25 cellular contexts compared by ENCODE assay signal in the genomic region with DNA sequence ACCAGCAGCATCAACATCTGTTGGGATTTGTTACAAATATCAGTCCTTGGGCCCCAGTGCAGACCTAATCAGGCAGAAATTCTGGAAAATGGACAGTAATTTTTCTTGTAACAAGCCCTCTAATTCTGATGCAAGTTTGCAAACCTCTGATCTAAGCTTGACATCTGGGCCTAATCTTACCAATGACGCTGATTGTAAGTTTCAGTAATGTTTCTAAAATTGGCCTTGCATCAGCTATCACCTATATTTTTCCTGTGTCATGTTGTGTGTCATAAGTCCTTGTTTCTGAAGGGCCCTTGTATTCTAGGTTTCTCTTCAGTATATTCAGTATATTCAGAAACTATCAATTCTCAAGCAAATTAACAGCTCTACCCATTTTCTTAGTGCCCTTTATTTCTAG. TPM values are rescaled to one million over a fixed set of nuclear protein-coding genes. Genes with fewer than 3 reads are reported as not detected.
DNase-seq lines count a peak whose midpoint lies in the region; ATAC-seq, FAIRE-seq and TF ChIP-seq lines count a peak whose summit lies in the region.
"Had no signal": no experiment of that assay in that cellular context is flagged by ENCODE, and none has a peak within 500 bp of the region (broad histone marks: within the 10 kb centered on the region; RNA-seq: fewer than 3 reads in every experiment).

No MANE protein-coding gene starts in this region.

- no peak for TF ChIP-seq POLR2A in GM12892 (IDR thresholded peaks at IDR 0.05; ENCODE audit: low read depth, low read length)
- no peak for TF ChIP-seq POLR2A in thyroid gland (IDR thresholded peaks at IDR 0.05)

- no peaks in the 10 kb centered on the region for H3K79me2 ChIP-seq in KMS-11 (ENCODE audit: insufficient read depth, low read depth)

- peak overlapping the region; percentile 50; the same call in 1 of the 2 replicates for H3K9ac ChIP-seq in KMS-11

- DNase-seq in GM12892 (ENCODE audit: insufficient read length) (no peak), thyroid gland (no peak), RKO (ENCODE audit: low spot score) (no peak), caudate nucleus (lab: John Stamatoyannopoulos, UW) (no peak)
- DNase-seq: activated naive CD4-positive, alpha-beta T cell treated with anti-CD3 and anti-CD28 coated beads, Interleukin-2, amount 50 U/mL, for 16 hours; activated T-cell treated with anti-CD3 and anti-CD28 coated beads, Interleukin-2, amount 50 U/mL, for 48 hours; DMS 273 treated with DMSO at 0.1 percent for 48 hours; natural killer cell; NCI-H1694; NCI-H345; posterior cingulate gyrus; stimulated activated CD4-positive, alpha-beta T cell treated with anti-CD3 and anti-CD28 coated beads, Interleukin-2, amount 100 ng/mL, for 48 hours; T-helper 1 cell; upper lobe of right lung had no signal

- TF ChIP-seq CTCF in KMS-11 (conservative IDR thresholded peaks at IDR 0.05; ENCODE audit: low read depth, low read length) = no peak
- no peak for TF ChIP-seq CTCF in thyroid gland (IDR thresholded peaks at IDR 0.05)

- peak; percentile 95 for FAIRE-seq in GM12892 (lab: Jason Lieb, UNC)
- FAIRE-seq: colon, endometrium, G401.6, GM19239 had no signal

- WGBS in thyroid gland, 2 donors = 89 to 96% methylated on average over 1 of the region's 1 CpG

- H3K4me3 ChIP-seq in KMS-11 (IDR thresholded peaks at IDR 0.05; ENCODE audit: insufficient read depth, low read depth, low read length) (no peak overlapping the region), thyroid gland (replicated peaks in 1 of 3) (no peak overlapping the region)
- H3K4me3 ChIP-seq: upper lobe of right lung had no signal

- H3K9me3 ChIP-seq in thyroid gland = no peaks in the 10 kb centered on the region
- H3K9me3 ChIP-seq: upper lobe of right lung had no signal

- no peak overlapping the region for H2AFZ ChIP-seq in KMS-11 (ENCODE audit: low read depth)

- H4K20me1 ChIP-seq in KMS-11 (ENCODE audit: insufficient read depth) = no peaks in the 10 kb centered on the region

- ATAC-seq in GM19455 (IDR thresholded peaks at IDR 0.05; ENCODE audit: unreplicated experiment) (peak; percentile 93), HG02884 (IDR thresholded peaks at IDR 0.05; ENCODE audit: unreplicated experiment) (peak; percentile 66), GM21825 (IDR thresholded peaks at IDR 0.05; ENCODE audit: unreplicated experiment) (no peak)
- ATAC-seq: upper lobe of right lung had no signal

- H3K36me3 ChIP-seq in KMS-11 (ENCODE audit: insufficient read depth) (no peaks in the 10 kb centered on the region), thyroid gland (no peaks in the 10 kb centered on the region)
- H3K36me3 ChIP-seq: upper lobe of right lung had no signal

- H3K27me3 ChIP-seq in KMS-11 (ENCODE audit: insufficient read depth, low read depth) = no peaks in the 10 kb centered on the region
- H3K27me3 ChIP-seq in thyroid gland = no peaks in the 10 kb centered on the region
- H3K27me3 ChIP-seq: upper lobe of right lung had no signal

- intact Hi-C loops in thyroid gland (cut with DNase I) = no loop called here

- peak overlapping the region; percentile 92 for H3K27ac ChIP-seq in KMS-11
- no peak overlapping the region for H3K27ac ChIP-seq in thyroid gland
- H3K27ac ChIP-seq in caudate nucleus (ENCODE audit: low read depth, low read length) = no peak overlapping the region
- H3K27ac ChIP-seq: C4-2B, upper lobe of right lung had no signal

- peak overlapping the region; percentile 76 for H3K4me2 ChIP-seq in KMS-11

- H3K4me1 ChIP-seq in KMS-11 (ENCODE audit: low read depth, poor library complexity, severe bottlenecking) = peaks cover 48% of the 10 kb centered on the region
- H3K4me1 ChIP-seq in thyroid gland = no peaks in the 10 kb centered on the region
- H3K4me1 ChIP-seq: upper lobe of right lung had no signal

RNA-seq across cellular contexts. Expression of gene ZNF215, which starts 36.4 kb away (rescaled TPM):
- 1.6 TPM for polyA plus RNA-seq in GM12892 (2012; ENCODE audit: missing spikeins)
- 1 to 10 TPM; 1.7 to 3.5 (median 2.1) TPM for total RNA-seq in thyroid gland

RNA-seq across cellular contexts. Expression of gene OR2D3, which starts 41.9 kb away (rescaled TPM):
- polyA plus RNA-seq in GM12892 (2012; ENCODE audit: missing spikeins) = not detected
- not detected for total RNA-seq in thyroid gland
- total RNA-seq: kidney epithelial cell, natural killer cell, skeletal muscle tissue, upper lobe of right lung had no signal

RNA-seq across cellular contexts. Expression of gene ZNF214, which starts 57.5 kb away (rescaled TPM):
- 0.08 TPM for polyA plus RNA-seq in GM12892 (2012; ENCODE audit: missing spikeins)
- total RNA-seq in thyroid gland = 1 to 10 TPM; 5.1 to 8.1 (median 6.7) TPM
- total RNA-seq: natural killer cell had no signal

RNA-seq across cellular contexts. Expression of gene NLRP14, which starts 57.6 kb away (rescaled TPM):
- polyA plus RNA-seq in GM12892 (2012; ENCODE audit: missing spikeins) = not detected
- under 1 TPM in 2 of 4 donors, not detected in 2; 0.11 to 0.15 TPM for total RNA-seq in thyroid gland
- total RNA-seq: kidney epithelial cell, natural killer cell, upper lobe of right lung had no signal
